ENCODE assay signal across 24 cellular contexts in genomic region chr18:63085611-63086010, GRCh38.
"Had no signal": no experiment of that assay in that cellular context is flagged by ENCODE, and none has a peak within 500 bp of the region (broad histone marks: within the 10 kb centered on the region; RNA-seq: fewer than 3 reads in every experiment).

No MANE protein-coding gene starts in this region.

- H3K4me1 Mint-ChIP-seq: naive B cell had no signal

- DNase-seq: effector CD8-positive, alpha-beta T cell; foreskin keratinocyte; glutamatergic neuron; heart right ventricle; hippocampal formation; left ventricle myocardium superior; mesenchymal stem cell; mucosa of descending colon; naive B cell; stimulated activated CD4-positive, alpha-beta T cell treated with anti-CD3 and anti-CD28 coated beads, Interleukin-12 subunit alpha, Interleukin-12 subunit beta, amount 100 ng/mL, for 4 hours; stimulated activated CD4-positive, alpha-beta T cell treated with anti-CD3 and anti-CD28 coated beads, Interleukin-1b, Interleukin-23, amount 100 ng/mL, for 48 hours; stimulated activated CD4-positive, alpha-beta T cell treated with anti-CD3 and anti-CD28 coated beads, Interleukin-4, amount 100 ng/mL, for 1 hour; stimulated activated CD8-positive, alpha-beta memory T cell treated with anti-CD3 and anti-CD28 coated beads, Interleukin-4, amount 100 ng/mL, for 48 hours; stimulated activated naive CD4-positive, alpha-beta T cell treated with Interleukin-2 at 50 U/mL for 16 hours; stomach; thyroid gland; upper lobe of left lung had no signal

- H3K4me3 Mint-ChIP-seq: dendritic cell treated with granulocyte-macrophage colony-stimulating factor and Interleukin-4, amounts not matched to agents 40 ng/mL and 50 ng/mL, for 4 days; mesothelial cell of epicardium; naive B cell; natural killer cell treated with Interleukin-12 subunit alpha and Interleukin-12 subunit beta and Interleukin-15 and Interleukin-18, amount 100 ng/mL, for 72 hours; neural crest cell had no signal

- H3K27me3 Mint-ChIP-seq: dendritic cell treated with granulocyte-macrophage colony-stimulating factor and Interleukin-4, amounts not matched to agents 40 ng/mL and 50 ng/mL, for 4 days; natural killer cell treated with Interleukin-12 subunit alpha and Interleukin-12 subunit beta and Interleukin-15 and Interleukin-18, amount 100 ng/mL, for 72 hours; progenitor cell of endocrine pancreas had no signal

- ATAC-seq: foreskin keratinocyte; gastroesophageal sphincter; heart right ventricle; left ventricle myocardium superior; mucosa of descending colon; natural killer cell treated with Interleukin-12 subunit alpha and Interleukin-12 subunit beta and Interleukin-15 and Interleukin-18, amount 100 ng/mL, for 72 hours; sciatic nerve had no signal

- H3K36me3 Mint-ChIP-seq: mesothelial cell of epicardium; naive B cell; natural killer cell treated with Interleukin-12 subunit alpha and Interleukin-12 subunit beta and Interleukin-15 and Interleukin-18, amount 100 ng/mL, for 72 hours had no signal

- H3K9me3 Mint-ChIP-seq: dendritic cell treated with granulocyte-macrophage colony-stimulating factor and Interleukin-4, amounts not matched to agents 40 ng/mL and 50 ng/mL, for 4 days; mesothelial cell of epicardium; naive B cell; natural killer cell treated with Interleukin-12 subunit alpha and Interleukin-12 subunit beta and Interleukin-15 and Interleukin-18, amount 100 ng/mL, for 72 hours; neural crest cell had no signal

- H3K27ac Mint-ChIP-seq: dendritic cell treated with granulocyte-macrophage colony-stimulating factor and Interleukin-4, amounts not matched to agents 40 ng/mL and 50 ng/mL, for 4 days; mesothelial cell of epicardium; naive B cell; natural killer cell treated with Interleukin-12 subunit alpha and Interleukin-12 subunit beta and Interleukin-15 and Interleukin-18, amount 100 ng/mL, for 72 hours; progenitor cell of endocrine pancreas had no signal
